Comparison of ENCODE assay signal across 10 cellular contexts in the genomic region with DNA sequence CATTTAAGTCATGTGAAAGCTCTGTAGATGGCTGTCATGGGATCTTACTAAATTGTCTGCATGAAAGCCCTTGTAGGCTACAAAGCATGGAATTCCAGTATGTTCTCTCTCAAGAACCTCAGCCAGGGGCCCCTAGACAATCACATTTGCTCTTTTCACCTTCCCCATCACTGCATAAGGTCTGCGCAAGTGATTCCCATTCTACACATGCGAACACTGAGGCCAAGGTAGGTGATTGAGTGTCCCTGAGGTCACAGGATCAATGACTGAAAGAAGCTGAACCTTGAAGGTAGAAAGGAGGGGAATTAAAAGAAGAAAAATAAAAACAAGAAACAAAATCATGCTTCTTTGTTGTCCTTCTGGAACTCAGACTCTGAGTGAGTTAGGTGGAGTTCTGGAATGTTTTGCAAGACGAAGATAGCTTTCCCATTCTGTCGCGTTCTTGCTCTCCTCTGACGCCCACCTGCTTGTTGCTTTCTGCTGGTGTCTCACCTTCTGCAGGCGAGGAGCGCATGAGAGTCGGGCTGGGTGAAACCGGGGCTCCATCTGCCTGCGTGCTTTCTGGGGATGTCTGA.
A peak's percentile ranks its signal among the peaks of the same experiment; 100 is the strongest.
DNase-seq lines count a peak whose midpoint lies in the region; ATAC-seq and TF ChIP-seq lines count a peak whose summit lies in the region.
"Had no signal": no experiment of that assay in that cellular context is flagged by ENCODE, and none has a peak within 500 bp of the region (broad histone marks: within the 10 kb centered on the region; RNA-seq: fewer than 3 reads in every experiment).

No MANE protein-coding gene starts in this region.

- H3K27ac Mint-ChIP-seq in activated T-helper 1 cell treated with anti-CD3 and anti-CD28 coated beads, Interleukin-12 subunit alpha, Interleukin-12 subunit beta, Interleukin-2, Interleukin-4 antibody, amounts not matched to agents 30 ng/mL and 10 ng/mL and 1 ng/mL, durations not matched to agents 14 hours and 24 hours and 36 hours = no peak overlapping the region
- H3K27ac Mint-ChIP-seq: activated CD4-positive, alpha-beta T cell treated with anti-CD3 and anti-CD28 coated beads, Interleukin-2, amount 10 ng/mL, durations not matched to agents 7 days and 5 days; activated naive CD4-positive, alpha-beta T cell treated with anti-CD3 and anti-CD28 coated beads, Interleukin-2, amount 50 U/mL, for 24 hours had no signal

- H3K36me3 ChIP-seq in PC-9 (ENCODE audit: low read depth) = no peaks in the 10 kb centered on the region
- H3K36me3 ChIP-seq in muscle layer of duodenum (ENCODE audit: control insufficient read depth in 1 of 2, insufficient read depth in 2 of 2, low read length in 2 of 2) = no peaks in the 10 kb centered on the region
- no peaks in the 10 kb centered on the region for H3K36me3 ChIP-seq in transverse colon

- no peak overlapping the region for H3K27ac ChIP-seq in PC-9
- peak overlapping the region; percentile 67 to 81 for H3K27ac ChIP-seq in coronary artery
- no peak overlapping the region for H3K27ac ChIP-seq in muscle layer of duodenum (ENCODE audit: low read length)
- H3K27ac ChIP-seq in transverse colon = peak overlapping the region; percentile 3 to 61 (median 46)

- in situ Hi-C loops in transverse colon (cut with MboI; ENCODE audit: low pct_ligation_motif_present in 1 of 4, low pct_unique_long_range_greater_than_20kb in 1 of 4, low sequenced_read_pairs in 3 of 4) = no loop called here

- intact Hi-C loops in PC-9 (cut with micrococcal nuclease; ENCODE audit: unreplicated experiment) = loop anchor here (5.0 kb wide), 2 partner anchors 56 to 156 kb away; no protein-coding TSS in a partner anchor
- intact Hi-C loops in transverse colon (cut with DNase I; ENCODE audit: low total_unique reads) = no loop called here
- intact Hi-C loops in activated T-helper 1 cell treated with anti-CD3 and anti-CD28 coated beads, Interleukin-12 subunit alpha, Interleukin-12 subunit beta, Interleukin-2, Interleukin-4 antibody, amounts not matched to agents 30 ng/mL and 10 ng/mL and 1 ng/mL, durations not matched to agents 14 hours and 24 hours and 36 hours (cut with micrococcal nuclease) = no loop called here

- no peaks in the 10 kb centered on the region for H3K9me2 ChIP-seq in PC-9 (ENCODE audit: insufficient read depth)

- peaks cover 33% of the 10 kb centered on the region for H3K27me3 Mint-ChIP-seq in activated T-helper 1 cell treated with anti-CD3 and anti-CD28 coated beads, Interleukin-12 subunit alpha, Interleukin-12 subunit beta, Interleukin-2, Interleukin-4 antibody, amounts not matched to agents 30 ng/mL and 10 ng/mL and 1 ng/mL, durations not matched to agents 14 hours and 24 hours and 36 hours (ENCODE audit: insufficient read depth)

- 0 out of 2 replicates have a peak overlapping the region, but pooled peaks have one; percentile 5 for H3K4me2 ChIP-seq in PC-9

- DNase-seq in PC-9 = no peak
- DNase-seq in coronary artery (ENCODE audit: low spot score) = no peak
- DNase-seq in transverse colon = no peak
- DNase-seq in activated T-helper 1 cell treated with anti-CD3 and anti-CD28 coated beads, Interleukin-12 subunit alpha, Interleukin-12 subunit beta, Interleukin-2, Interleukin-4 antibody, amounts not matched to agents 30 ng/mL and 10 ng/mL and 1 ng/mL, durations not matched to agents 14 hours and 24 hours and 36 hours (ENCODE audit: low spot score) = no peak
- DNase-seq in NCI-H2171 treated with DMSO at 0.1 percent for 48 hours (lab: John Stamatoyannopoulos, UW) = no peak
- DNase-seq: activated CD4-positive, alpha-beta T cell treated with anti-CD3 and anti-CD28 coated beads, Interleukin-2, amount 10 ng/mL, durations not matched to agents 7 days and 5 days; Kasumi-1 had no signal

- no peak for TF ChIP-seq POLR2A in transverse colon (IDR thresholded peaks at IDR 0.05)

- H4K20me1 ChIP-seq in PC-9 (ENCODE audit: insufficient read depth) = no peaks in the 10 kb centered on the region

- H3F3A ChIP-seq in PC-9 (ENCODE audit: insufficient read depth, low read depth) = peaks cover 10% of the 10 kb centered on the region

- H3K4me1 ChIP-seq in PC-9 (replicated peaks; ENCODE audit: insufficient read depth) (peaks cover 22% of the 10 kb centered on the region), muscle layer of duodenum (ENCODE audit: control insufficient read depth in 1 of 2, insufficient read depth in 2 of 2, low read length in 2 of 2) (peaks cover 0 to 9% of the 10 kb centered on the region in 2 donors), transverse colon (peaks cover 0 to 23% (median 21%) of the 10 kb centered on the region in 4 donors)

- BruUV-seq in PC-9 (replicated peaks; lab: Mats Ljungman, UMichigan) = no TSS peak

- no peaks in the 10 kb centered on the region for H3K9me3 ChIP-seq in PC-9 (ENCODE audit: insufficient read depth, low read depth)
- H3K9me3 ChIP-seq in muscle layer of duodenum (ENCODE audit: control insufficient read depth in 1 of 2, low read length in 2 of 2) = no peaks in the 10 kb centered on the region
- H3K9me3 ChIP-seq in transverse colon = no peaks in the 10 kb centered on the region

- H3K4me3 ChIP-seq in PC-9 = no peak overlapping the region
- H3K4me3 ChIP-seq in coronary artery = peak overlapping the region; percentile 56
- peak overlapping the region; percentile 27 to 50 for H3K4me3 ChIP-seq in muscle layer of duodenum (ENCODE audit: low read depth in 1 of 2, low read length in 2 of 2)
- H3K4me3 ChIP-seq in transverse colon = peak overlapping the region in 2 of 4 donors; percentile 6 to 17

- CTCF ChIA-PET in PC-9 (lab: Charles Lee) = no interaction called here

- no peaks in the 10 kb centered on the region for H3K9me3 Mint-ChIP-seq in activated T-helper 1 cell treated with anti-CD3 and anti-CD28 coated beads, Interleukin-12 subunit alpha, Interleukin-12 subunit beta, Interleukin-2, Interleukin-4 antibody, amounts not matched to agents 30 ng/mL and 10 ng/mL and 1 ng/mL, durations not matched to agents 14 hours and 24 hours and 36 hours

- H2AFZ ChIP-seq in PC-9 = no peak overlapping the region

- no peak for ATAC-seq in GM18873 (IDR thresholded peaks at IDR 0.05; ENCODE audit: low FRiP score, unreplicated experiment)

- no peak overlapping the region for H3K4me3 Mint-ChIP-seq in activated T-helper 1 cell treated with anti-CD3 and anti-CD28 coated beads, Interleukin-12 subunit alpha, Interleukin-12 subunit beta, Interleukin-2, Interleukin-4 antibody, amounts not matched to agents 30 ng/mL and 10 ng/mL and 1 ng/mL, durations not matched to agents 14 hours and 24 hours and 36 hours
- H3K4me3 Mint-ChIP-seq: activated CD4-positive, alpha-beta T cell treated with anti-CD3 and anti-CD28 coated beads, Interleukin-2, amount 10 ng/mL, durations not matched to agents 7 days and 5 days; activated naive CD4-positive, alpha-beta T cell treated with anti-CD3 and anti-CD28 coated beads, Interleukin-2, amount 50 U/mL, for 24 hours had no signal

- H3K4me1 Mint-ChIP-seq in activated T-helper 1 cell treated with anti-CD3 and anti-CD28 coated beads, Interleukin-12 subunit alpha, Interleukin-12 subunit beta, Interleukin-2, Interleukin-4 antibody, amounts not matched to agents 30 ng/mL and 10 ng/mL and 1 ng/mL, durations not matched to agents 14 hours and 24 hours and 36 hours (ENCODE audit: low read depth) = no peaks in the 10 kb centered on the region
- H3K4me1 Mint-ChIP-seq: activated CD4-positive, alpha-beta T cell treated with anti-CD3 and anti-CD28 coated beads, Interleukin-2, amount 10 ng/mL, durations not matched to agents 7 days and 5 days; activated naive CD4-positive, alpha-beta T cell treated with anti-CD3 and anti-CD28 coated beads, Interleukin-2, amount 50 U/mL, for 24 hours had no signal

- 35 to 88% methylated on average over 2 to 11 of the region's 11 CpGs for WGBS in transverse colon (ENCODE audit: low coverage in 1 of 2), 2 donors

- peaks cover 7% of the 10 kb centered on the region; the same call in 1 of the 2 replicates for H3K27me3 ChIP-seq in PC-9 (ENCODE audit: insufficient read depth, low read depth)
- H3K27me3 ChIP-seq in muscle layer of duodenum (ENCODE audit: low read depth, low read length) = no peaks in the 10 kb centered on the region
- no peaks in the 10 kb centered on the region for H3K27me3 ChIP-seq in transverse colon

- no peak for TF ChIP-seq EP300 in transverse colon (IDR thresholded peaks at IDR 0.05; ENCODE audit: low read depth)

- TF ChIP-seq CTCF in PC-9 (conservative IDR thresholded peaks at IDR 0.05) (no peak), coronary artery (IDR thresholded peaks at IDR 0.05) (no peak), transverse colon (IDR thresholded peaks at IDR 0.05) (no peak)

- H3K79me2 ChIP-seq in PC-9 (ENCODE audit: low read depth) = no peaks in the 10 kb centered on the region

- POLR2A ChIA-PET in PC-9 (lab: Charles Lee; ENCODE audit: unreplicated experiment) = interaction anchor here (0.6 kb wide), 1 partner anchor 128 kb away, joined by 3 read pairs; no protein-coding TSS in a partner anchor

- H3K36me3 Mint-ChIP-seq in activated T-helper 1 cell treated with anti-CD3 and anti-CD28 coated beads, Interleukin-12 subunit alpha, Interleukin-12 subunit beta, Interleukin-2, Interleukin-4 antibody, amounts not matched to agents 30 ng/mL and 10 ng/mL and 1 ng/mL, durations not matched to agents 14 hours and 24 hours and 36 hours (ENCODE audit: low read depth) = no peaks in the 10 kb centered on the region

Comparison
In these comparisons a context has a peak if more than half of its experiments do, and no peak if none do; other contexts are left out.
1. H3K27ac ChIP-seq: peak in coronary artery (2 of 2) and transverse colon (4 of 4); none in PC-9 (single experiment) and muscle layer of duodenum (single experiment).